16 cellular contexts compared by ENCODE assay signal in the genomic region with DNA sequence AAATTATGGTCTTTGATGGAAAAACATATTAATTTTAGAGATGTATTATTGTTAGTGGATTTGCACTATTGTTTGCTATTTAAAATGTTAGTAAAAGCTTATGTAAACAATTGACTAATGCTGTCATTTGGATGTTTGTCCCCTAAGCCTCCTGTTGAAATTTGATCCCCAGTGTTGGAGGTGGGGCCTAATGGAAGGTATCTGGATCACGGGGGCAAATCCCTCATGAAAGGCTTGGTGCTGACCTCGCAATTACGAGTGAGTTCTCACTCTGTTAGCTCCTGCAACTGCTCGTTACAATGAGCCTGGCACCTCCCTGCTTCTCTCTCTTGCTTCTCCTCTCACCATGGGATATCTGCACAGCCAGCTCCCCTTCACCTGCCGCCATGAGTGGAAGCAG. TPM values are rescaled to one million over a fixed set of nuclear protein-coding genes. Genes with fewer than 3 reads are reported as not detected.
DNase-seq lines count a peak whose midpoint lies in the region; TF ChIP-seq lines count a peak whose summit lies in the region.
"Had no signal": no experiment of that assay in that cellular context is flagged by ENCODE, and none has a peak within 500 bp of the region (broad histone marks: within the 10 kb centered on the region; RNA-seq: fewer than 3 reads in every experiment).

No MANE protein-coding gene starts in this region.

- WGBS in prostate gland, result 23% methylated on average over 5 of the region's 5 CpGs
- 62% methylated on average over 5 of the region's 5 CpGs for WGBS in mammary epithelial cell (ENCODE audit: low coverage, missing lambda C conversion rate)

- H3K27me3 ChIP-seq in prostate gland (replicated peaks; ENCODE audit: insufficient read depth) (no peaks in the 10 kb centered on the region), mammary epithelial cell (ENCODE audit: insufficient read depth, low read length) (no peaks in the 10 kb centered on the region)

- intact Hi-C loops in prostate gland (cut with DNase I) (no loop called here), mammary epithelial cell (cut with micrococcal nuclease) (no loop called here)

- no peak for TF ChIP-seq CTCF in prostate gland (IDR thresholded peaks at IDR 0.05)
- no peak for TF ChIP-seq CTCF in mammary epithelial cell (conservative IDR thresholded peaks at IDR 0.05 in 1 of 2, IDR thresholded peaks at IDR 0.05 in 1 of 2; ENCODE audit: extremely low read depth in 1 of 2, insufficient read depth in 1 of 2, low read depth in 1 of 2, low read length in 2 of 2)

- H3K27ac ChIP-seq in prostate gland, result no peak overlapping the region
- H3K27ac ChIP-seq in mammary epithelial cell (ENCODE audit: insufficient read depth, low read depth, low read length), result no peak overlapping the region
- H3K27ac ChIP-seq: lower lobe of right lung had no signal

- no peaks in the 10 kb centered on the region for H3K4me1 ChIP-seq in prostate gland (replicated peaks)
- no peaks in the 10 kb centered on the region for H3K4me1 ChIP-seq in mammary epithelial cell (ENCODE audit: insufficient read depth, low read length)
- H3K4me1 ChIP-seq: lower lobe of right lung had no signal

- no peaks in the 10 kb centered on the region for H3K79me2 ChIP-seq in mammary epithelial cell (ENCODE audit: insufficient read depth, low read length)

- no peak overlapping the region for H3K9ac ChIP-seq in mammary epithelial cell (ENCODE audit: insufficient read depth, low read length)

- CTCF ChIA-PET in mammary epithelial cell (lab: Charles Lee; ENCODE audit: low non-redundant PET), result no interaction called here

- BruUV-seq in mammary epithelial cell (replicated peaks; lab: Mats Ljungman, UMichigan), result no TSS peak

- DNase-seq in ELF-1 (ENCODE audit: low read depth, low spot score), result peak; percentile 38
- DNase-seq in NCI-H146 (lab: John Stamatoyannopoulos, UW), result peak; percentile 68
- DNase-seq in NCI-H82 treated with DMSO at 0.1 percent for 48 hours (lab: John Stamatoyannopoulos, UW; ENCODE audit: unreplicated experiment), result peak; percentile 40
- DNase-seq in iPS-NIHi11 (ENCODE audit: low spot score), result peak; percentile 34
- DNase-seq in prostate gland (ENCODE audit: low spot score), result no peak
- DNase-seq in mammary epithelial cell, result no peak
- DNase-seq in Kasumi-1 (lab: John Stamatoyannopoulos, UW), result no peak
- DNase-seq: activated CD8-positive, alpha-beta T cell treated with anti-CD3 and anti-CD28 coated beads, Interleukin-2, amount 10 ng/mL, durations not matched to agents 7 days and 5 days; activated T-cell treated with anti-CD3 and anti-CD28 coated beads, Interleukin-2, amount 50 U/mL, for 4 hours; CD4-positive, alpha-beta memory T cell; effector memory CD4-positive, alpha-beta T cell; lower lobe of right lung; NCI-H1436; right cardiac atrium; SHP77 treated with DMSO at 0.1 percent for 48 hours had no signal

- TF ChIP-seq POLR2A in prostate gland (IDR thresholded peaks at IDR 0.05), result no peak

- H3K4me3 ChIP-seq in prostate gland (no peak overlapping the region), mammary epithelial cell (replicated peaks in 1 of 3; ENCODE audit: insufficient read depth in 1 of 3, low read depth in 2 of 3, low read length in 3 of 3) (no peak overlapping the region)
- H3K4me3 ChIP-seq: lower lobe of right lung had no signal

- H3K36me3 ChIP-seq in prostate gland (no peaks in the 10 kb centered on the region), mammary epithelial cell (ENCODE audit: insufficient read depth, low read length) (no peaks in the 10 kb centered on the region)
- H3K36me3 ChIP-seq: lower lobe of right lung had no signal

- dilution Hi-C loops in mammary epithelial cell (cut with HindIII; ENCODE audit: low sequenced_read_pairs), result loop anchor here (5.0 kb wide), 2 partner anchors 54 to 104 kb away; no protein-coding TSS in a partner anchor

- in situ Hi-C loops in mammary epithelial cell (cut with MboI; ENCODE audit: low sequenced_read_pairs in 2 of 2), result no loop called here

- H2AFZ ChIP-seq in mammary epithelial cell (ENCODE audit: low read depth, low read length), result no peak overlapping the region

- H4K20me1 ChIP-seq in mammary epithelial cell (ENCODE audit: insufficient read depth, low read length), result no peaks in the 10 kb centered on the region

- no peaks in the 10 kb centered on the region for H3K9me3 ChIP-seq in prostate gland
- no peaks in the 10 kb centered on the region for H3K9me3 ChIP-seq in mammary epithelial cell (replicated peaks; ENCODE audit: insufficient read depth, low read length)
- H3K9me3 ChIP-seq: lower lobe of right lung had no signal

- H3K4me2 ChIP-seq in mammary epithelial cell (ENCODE audit: insufficient read depth, low read depth, low read length), result no peak overlapping the region

RNA-seq across cellular contexts. Expression of gene TMEM35B, which starts 14.3 kb away (rescaled TPM):
- 10 to 100 TPM; 60.8 to 64.4 TPM for total RNA-seq in prostate gland
- total RNA-seq in mammary epithelial cell, result 10 to 100 TPM; 11.8 to 20.6 TPM
- 32.1 TPM for polyA plus RNA-seq in mammary epithelial cell
- not detected for polyA minus RNA-seq in mammary epithelial cell

RNA-seq across cellular contexts. Expression of gene DLGAP3, which starts 41.4 kb away (rescaled TPM):
- 1 to 10 TPM in 1 of 2 donors, under 1 TPM in 1; 0.14 to 7.1 TPM for total RNA-seq in prostate gland
- under 1 TPM in 1 of 2 donors, not detected in 1; 0.31 TPM for total RNA-seq in mammary epithelial cell
- polyA plus RNA-seq in mammary epithelial cell, result 0.02 TPM
- polyA minus RNA-seq in mammary epithelial cell, result not detected
- total RNA-seq: osteoblast had no signal

Comparison
In these comparisons a context has a peak if more than half of its experiments do, and no peak if none do; other contexts are left out.
1. DNase-seq: peak in ELF-1 (single experiment), NCI-H146 (single experiment), NCI-H82 treated with DMSO at 0.1 percent for 48 hours (single experiment) and iPS-NIHi11 (single experiment); none in prostate gland (single experiment), mammary epithelial cell (single experiment) and Kasumi-1 (0 of 2).